Comparison of ENCODE assay signal across 1 cellular context in genomic region chr7:36821617-36822016, GRCh38.
TF ChIP-seq lines count a peak whose summit lies in the region.

No MANE protein-coding gene starts in this region.

TF ChIP-seq in HepG2, 621 proteins besides CTCF, POLR2A, EP300 and RAD21 (continued from another document):
- TF ChIP-seq, protein P1, sequence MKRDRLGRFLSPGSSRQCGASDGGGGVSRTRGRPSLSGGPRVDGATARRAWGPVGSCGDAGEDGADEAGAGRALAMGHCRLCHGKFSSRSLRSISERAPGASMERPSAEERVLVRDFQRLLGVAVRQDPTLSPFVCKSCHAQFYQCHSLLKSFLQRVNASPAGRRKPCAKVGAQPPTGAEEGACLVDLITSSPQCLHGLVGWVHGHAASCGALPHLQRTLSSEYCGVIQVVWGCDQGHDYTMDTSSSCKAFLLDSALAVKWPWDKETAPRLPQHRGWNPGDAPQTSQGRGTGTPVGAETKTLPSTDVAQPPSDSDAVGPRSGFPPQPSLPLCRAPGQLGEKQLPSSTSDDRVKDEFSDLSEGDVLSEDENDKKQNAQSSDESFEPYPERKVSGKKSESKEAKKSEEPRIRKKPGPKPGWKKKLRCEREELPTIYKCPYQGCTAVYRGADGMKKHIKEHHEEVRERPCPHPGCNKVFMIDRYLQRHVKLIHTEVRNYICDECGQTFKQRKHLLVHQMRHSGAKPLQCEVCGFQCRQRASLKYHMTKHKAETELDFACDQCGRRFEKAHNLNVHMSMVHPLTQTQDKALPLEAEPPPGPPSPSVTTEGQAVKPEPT (CRISPR knock-in tag; IDR thresholded peaks at IDR 0.05; ENCODE audit: low read depth): no peak
- TF ChIP-seq DMTF1 (CRISPR knock-in tag; IDR thresholded peaks at IDR 0.05) (no peak), HMGA1 (CRISPR knock-in tag; conservative IDR thresholded peaks at IDR 0.05) (no peak), MTERF4 (CRISPR knock-in tag; IDR thresholded peaks at IDR 0.05) (no peak), NFATC3 (CRISPR knock-in tag; IDR thresholded peaks at IDR 0.05) (no peak), HNF4A (CRISPR knock-in tag; IDR thresholded peaks at IDR 0.05) (no peak), SSRP1 (CRISPR knock-in tag; IDR thresholded peaks at IDR 0.05) (no peak), ETV5 (CRISPR knock-in tag; IDR thresholded peaks at IDR 0.05; ENCODE audit: borderline replicate concordance) (no peak), ZNF138 (CRISPR knock-in tag; IDR thresholded peaks at IDR 0.05; ENCODE audit: low read depth) (no peak), RELA (CRISPR knock-in tag; IDR thresholded peaks at IDR 0.05) (no peak)
- TF ChIP-seq, protein P2, sequence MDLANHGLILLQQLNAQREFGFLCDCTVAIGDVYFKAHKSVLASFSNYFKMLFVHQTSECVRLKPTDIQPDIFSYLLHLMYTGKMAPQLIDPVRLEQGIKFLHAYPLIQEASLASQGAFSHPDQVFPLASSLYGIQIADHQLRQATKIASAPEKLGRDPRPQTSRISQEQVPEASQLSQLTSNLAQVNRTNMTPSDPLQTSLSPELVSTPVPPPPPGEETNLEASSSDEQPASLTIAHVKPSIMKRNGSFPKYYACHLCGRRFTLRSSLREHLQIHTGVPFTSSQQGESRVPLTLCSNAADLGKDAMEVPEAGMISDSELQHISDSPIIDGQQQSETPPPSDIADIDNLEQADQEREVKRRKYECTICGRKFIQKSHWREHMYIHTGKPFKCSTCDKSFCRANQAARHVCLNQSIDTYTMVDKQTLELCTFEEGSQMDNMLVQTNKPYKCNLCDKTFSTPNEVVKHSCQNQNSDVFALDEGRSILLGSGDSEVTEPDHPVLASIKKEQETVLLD (CRISPR knock-in tag; IDR thresholded peaks at IDR 0.05; ENCODE audit: low read depth): no peak
- TF ChIP-seq, protein P3, sequence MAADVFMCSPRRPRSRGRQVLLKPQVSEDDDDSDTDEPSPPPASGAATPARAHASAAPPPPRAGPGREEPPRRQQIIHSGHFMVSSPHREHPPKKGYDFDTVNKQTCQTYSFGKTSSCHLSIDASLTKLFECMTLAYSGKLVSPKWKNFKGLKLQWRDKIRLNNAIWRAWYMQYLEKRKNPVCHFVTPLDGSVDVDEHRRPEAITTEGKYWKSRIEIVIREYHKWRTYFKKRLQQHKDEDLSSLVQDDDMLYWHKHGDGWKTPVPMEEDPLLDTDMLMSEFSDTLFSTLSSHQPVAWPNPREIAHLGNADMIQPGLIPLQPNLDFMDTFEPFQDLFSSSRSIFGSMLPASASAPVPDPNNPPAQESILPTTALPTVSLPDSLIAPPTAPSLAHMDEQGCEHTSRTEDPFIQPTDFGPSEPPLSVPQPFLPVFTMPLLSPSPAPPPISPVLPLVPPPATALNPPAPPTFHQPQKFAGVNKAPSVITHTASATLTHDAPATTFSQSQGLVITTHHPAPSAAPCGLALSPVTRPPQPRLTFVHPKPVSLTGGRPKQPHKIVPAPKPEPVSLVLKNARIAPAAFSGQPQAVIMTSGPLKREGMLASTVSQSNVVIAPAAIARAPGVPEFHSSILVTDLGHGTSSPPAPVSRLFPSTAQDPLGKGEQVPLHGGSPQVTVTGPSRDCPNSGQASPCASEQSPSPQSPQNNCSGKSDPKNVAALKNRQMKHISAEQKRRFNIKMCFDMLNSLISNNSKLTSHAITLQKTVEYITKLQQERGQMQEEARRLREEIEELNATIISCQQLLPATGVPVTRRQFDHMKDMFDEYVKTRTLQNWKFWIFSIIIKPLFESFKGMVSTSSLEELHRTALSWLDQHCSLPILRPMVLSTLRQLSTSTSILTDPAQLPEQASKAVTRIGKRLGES (CRISPR knock-in tag; IDR thresholded peaks at IDR 0.05; ENCODE audit: borderline replicate concordance): no peak
